ENCODE assay signal across 24 cellular contexts in the genomic region with DNA sequence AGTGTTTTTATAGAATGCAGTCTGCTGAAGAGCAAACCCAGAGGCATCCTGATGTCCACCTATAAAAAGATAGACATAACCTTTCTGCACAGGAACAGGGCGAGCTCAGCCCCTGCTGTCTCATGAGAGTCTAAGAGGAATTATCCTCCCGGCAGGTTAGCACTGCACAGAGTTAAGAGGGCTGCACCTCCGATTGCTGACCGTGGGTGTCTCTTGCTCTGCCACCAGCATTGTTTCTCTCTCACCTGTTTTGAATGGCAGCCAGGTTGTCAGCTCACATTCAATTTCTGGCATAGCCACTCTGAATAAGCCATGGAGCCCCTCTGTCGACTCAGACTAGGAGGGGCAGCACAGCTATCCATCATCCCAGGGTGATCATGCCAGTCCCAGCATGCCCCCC.
"Had no signal": no experiment of that assay in that cellular context is flagged by ENCODE, and none has a peak within 500 bp of the region (broad histone marks: within the 10 kb centered on the region; RNA-seq: fewer than 3 reads in every experiment).

No MANE protein-coding gene starts in this region.

- H3K4me1 Mint-ChIP-seq: natural killer cell; stimulated activated effector memory CD8-positive, alpha-beta T cell treated with anti-CD3 and anti-CD28 coated beads, Interleukin-12 subunit alpha, Interleukin-12 subunit beta, amount 100 ng/mL, for 72 hours had no signal

- H3K36me3 ChIP-seq: gastrocnemius medialis, ovary, sigmoid colon, stomach, thyroid gland, vagina had no signal

- H3K9me3 Mint-ChIP-seq: endodermal cell; memory B cell; natural killer cell; stimulated activated effector memory CD8-positive, alpha-beta T cell treated with anti-CD3 and anti-CD28 coated beads, Interleukin-12 subunit alpha, Interleukin-12 subunit beta, amount 100 ng/mL, for 72 hours had no signal

- H3K4me3 Mint-ChIP-seq: endodermal cell; memory B cell; natural killer cell; stimulated activated effector memory CD8-positive, alpha-beta T cell treated with anti-CD3 and anti-CD28 coated beads, Interleukin-12 subunit alpha, Interleukin-12 subunit beta, amount 100 ng/mL, for 72 hours had no signal

- H3K4me1 ChIP-seq: gastrocnemius medialis, psoas muscle, sigmoid colon, stomach, thyroid gland, vagina had no signal

- H3K36me3 Mint-ChIP-seq: memory B cell; natural killer cell; stimulated activated effector memory CD8-positive, alpha-beta T cell treated with anti-CD3 and anti-CD28 coated beads, Interleukin-12 subunit alpha, Interleukin-12 subunit beta, amount 100 ng/mL, for 72 hours had no signal

- H3K27me3 ChIP-seq: gastrocnemius medialis, ovary, sigmoid colon, stomach, thyroid gland, vagina had no signal

- DNase-seq: effector CD8-positive, alpha-beta T cell; endodermal cell; foreskin fibroblast; gastrocnemius medialis; natural killer cell; occipital lobe; ovary; posterior cingulate gyrus; psoas muscle; right cardiac atrium; sigmoid colon; stimulated activated CD4-positive, alpha-beta T cell treated with anti-CD3 and anti-CD28 coated beads, Interleukin-2, amount 100 ng/mL, for 24 hours; stimulated activated CD4-positive, alpha-beta T cell treated with anti-CD3 and anti-CD28 coated beads, Interleukin-4, amount 100 ng/mL, for 24 hours; stimulated activated naive CD4-positive, alpha-beta T cell treated with Interleukin-2 at 50 U/mL for 16 hours; stomach; thyroid gland; trophoblast cell had no signal

- H3K9me3 ChIP-seq: gastrocnemius medialis, ovary, psoas muscle, sigmoid colon, stomach, thyroid gland, vagina had no signal

- H3K27ac ChIP-seq: epithelial cell of prostate, gastrocnemius medialis, ovary, psoas muscle, sigmoid colon, stomach, thyroid gland, vagina had no signal

- ATAC-seq: esophagus mucosa; gastrocnemius medialis; left lobe of liver; natural killer cell; psoas muscle; right cardiac atrium; stimulated activated effector memory CD8-positive, alpha-beta T cell treated with anti-CD3 and anti-CD28 coated beads, Interleukin-12 subunit alpha, Interleukin-12 subunit beta, amount 100 ng/mL, for 72 hours had no signal

- H3K4me3 ChIP-seq: gastrocnemius medialis, lung, ovary, psoas muscle, sigmoid colon, stomach, thyroid gland, vagina had no signal

- H3K27ac Mint-ChIP-seq: endodermal cell; memory B cell; natural killer cell; stimulated activated effector memory CD8-positive, alpha-beta T cell treated with anti-CD3 and anti-CD28 coated beads, Interleukin-12 subunit alpha, Interleukin-12 subunit beta, amount 100 ng/mL, for 72 hours had no signal
